ENCODE assay signal across 8 cellular contexts in the genomic region with DNA sequence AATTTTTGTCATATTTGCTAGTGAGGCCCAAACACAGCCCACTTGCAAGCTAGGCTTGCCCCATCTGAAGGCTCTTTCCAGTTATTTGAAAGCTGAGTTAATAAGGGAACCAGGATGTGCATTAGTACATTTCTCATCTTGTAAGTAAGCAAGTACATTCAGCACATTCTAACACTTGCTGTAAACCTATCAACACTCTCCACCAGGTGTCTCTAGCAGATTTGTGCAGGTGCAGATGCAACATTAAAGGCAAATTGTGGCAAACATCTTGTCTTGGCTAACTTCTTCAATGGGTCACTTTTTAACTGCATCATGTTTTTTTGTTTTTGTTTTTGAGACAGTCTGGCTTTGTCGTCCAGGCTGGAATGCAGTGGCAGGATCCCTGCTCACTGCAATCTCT. TPM values are rescaled to one million over a fixed set of nuclear protein-coding genes. Genes with fewer than 3 reads are reported as not detected.
DNase-seq lines count a peak whose midpoint lies in the region; ATAC-seq, FAIRE-seq and TF ChIP-seq lines count a peak whose summit lies in the region.

No MANE protein-coding gene starts in this region.

- TF ChIP-seq POLR2A in transverse colon (IDR thresholded peaks at IDR 0.05) = no peak

- in situ Hi-C loops in transverse colon (cut with MboI; ENCODE audit: low pct_ligation_motif_present in 1 of 4, low pct_unique_long_range_greater_than_20kb in 1 of 4, low sequenced_read_pairs in 3 of 4) = loop anchor here in 3 of 4 donors (10.0 to 25.0 kb wide), 5 partner anchors 129 to 429 kb away; no protein-coding TSS in a partner anchor

- H3K4me1 ChIP-seq in transverse colon = no peaks in the 10 kb centered on the region

- FAIRE-seq in islet of Langerhans (lab: Jason Lieb, UNC) = peak; percentile 84

- H3K27me3 Mint-ChIP-seq in activated naive CD8-positive, alpha-beta T cell treated with anti-CD3 and anti-CD28 coated beads for 36 hours = no peaks in the 10 kb centered on the region

- DNase-seq in COR-L47 (lab: John Stamatoyannopoulos, UW) (peak; percentile 75), NCI-H2196 treated with DMSO at 0.1 percent for 48 hours (lab: John Stamatoyannopoulos, UW; ENCODE audit: unreplicated experiment) (peak; percentile 43), transverse colon (no peak)
- DNase-seq in activated naive CD8-positive, alpha-beta T cell treated with anti-CD3 and anti-CD28 coated beads for 36 hours = peak; percentile 10
- no peak for DNase-seq in effector CD8-positive, alpha-beta T cell (lab: John Stamatoyannopoulos, UW)

- H3K27me3 ChIP-seq in transverse colon = no peaks in the 10 kb centered on the region

- H3K4me3 ChIP-seq in transverse colon = no peak overlapping the region

- no peak overlapping the region for H3K27ac Mint-ChIP-seq in activated naive CD8-positive, alpha-beta T cell treated with anti-CD3 and anti-CD28 coated beads for 36 hours

- TF ChIP-seq EP300 in transverse colon (IDR thresholded peaks at IDR 0.05; ENCODE audit: low read depth) = no peak

- intact Hi-C loops in transverse colon (cut with DNase I; ENCODE audit: low total_unique reads) = no loop called here

- WGBS in transverse colon (ENCODE audit: low coverage in 1 of 2), 2 donors = 25 to 40% methylated on average over 1 of the region's 1 CpG

- TF ChIP-seq CTCF in transverse colon (IDR thresholded peaks at IDR 0.05) = peak; percentile 50 to 84 (median 61)

- no peak overlapping the region for H3K27ac ChIP-seq in transverse colon

- no peaks in the 10 kb centered on the region for H3K9me3 Mint-ChIP-seq in activated naive CD8-positive, alpha-beta T cell treated with anti-CD3 and anti-CD28 coated beads for 36 hours

- no peaks in the 10 kb centered on the region for H3K36me3 ChIP-seq in transverse colon

- no peak overlapping the region for H3K4me3 Mint-ChIP-seq in activated naive CD8-positive, alpha-beta T cell treated with anti-CD3 and anti-CD28 coated beads for 36 hours

- H3K9me3 ChIP-seq in transverse colon = no peaks in the 10 kb centered on the region

- ATAC-seq in GM18511 (IDR thresholded peaks at IDR 0.05; ENCODE audit: unreplicated experiment) (peak; percentile 95), HG03025 (IDR thresholded peaks at IDR 0.05; ENCODE audit: low FRiP score, unreplicated experiment) (peak; percentile 74)

- H3K4me1 Mint-ChIP-seq in activated naive CD8-positive, alpha-beta T cell treated with anti-CD3 and anti-CD28 coated beads for 36 hours = peaks cover 3% of the 10 kb centered on the region

- no peaks in the 10 kb centered on the region for H3K36me3 Mint-ChIP-seq in activated naive CD8-positive, alpha-beta T cell treated with anti-CD3 and anti-CD28 coated beads for 36 hours

RNA-seq across cellular contexts. Expression of a gene that starts 25.3 kb away (rescaled TPM):
- total RNA-seq in activated naive CD8-positive, alpha-beta T cell treated with anti-CD3 and anti-CD28 coated beads for 36 hours = 10 to 100 TPM; 45.6 to 51.1 TPM
- 10 to 100 TPM; 76.3 to 99.1 (median 83.0) TPM for total RNA-seq in transverse colon

RNA-seq across cellular contexts. Expression of a gene that starts 39.5 kb away (rescaled TPM):
- total RNA-seq in activated naive CD8-positive, alpha-beta T cell treated with anti-CD3 and anti-CD28 coated beads for 36 hours = 1 to 10 TPM; 7.6 to 8.3 TPM
- 10 to 100 TPM in 3 of 4 donors, under 1 TPM in 1; 0.60 to 22.1 (median 21.2) TPM for total RNA-seq in transverse colon

Comparison
In these comparisons a context has a peak if more than half of its experiments do, and no peak if none do; other contexts are left out.
1. DNase-seq: peak in COR-L47 (single experiment), NCI-H2196 treated with DMSO at 0.1 percent for 48 hours (single experiment) and activated naive CD8-positive, alpha-beta T cell treated with anti-CD3 and anti-CD28 coated beads for 36 hours (single experiment); none in transverse colon (single experiment) and effector CD8-positive, alpha-beta T cell (single experiment).